Comparison of ENCODE assay signal across 15 cellular contexts in the genomic region with DNA sequence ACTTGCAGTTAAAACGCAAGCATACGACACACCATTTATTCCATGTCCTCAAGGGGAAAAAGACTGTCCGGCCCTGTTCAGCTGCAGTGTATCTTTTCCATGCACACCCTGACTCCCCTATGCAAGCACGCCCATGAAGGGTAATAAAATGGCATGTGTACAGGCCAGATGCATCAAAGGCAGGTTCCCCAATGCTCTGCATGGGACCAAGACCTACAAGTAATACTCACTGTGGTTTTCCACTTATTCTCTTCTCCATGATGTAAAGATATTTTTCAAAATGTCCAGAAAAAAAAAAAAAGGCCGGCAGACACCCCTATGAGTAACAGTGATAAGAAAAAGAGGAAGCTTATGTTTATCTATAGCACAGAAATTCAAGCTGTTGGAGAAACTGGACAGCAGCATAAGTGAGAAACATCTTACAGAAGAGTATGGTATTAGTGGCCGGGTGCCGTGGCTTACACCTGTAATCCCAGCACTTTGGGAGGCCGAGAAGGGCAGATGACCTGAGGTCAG.
"Had no signal": no experiment of that assay in that cellular context is flagged by ENCODE, and none has a peak within 500 bp of the region (broad histone marks: within the 10 kb centered on the region; RNA-seq: fewer than 3 reads in every experiment).

No MANE protein-coding gene starts in this region.

- H3K4me3 ChIP-seq: adrenal gland, cardiac muscle cell, esophagus muscularis mucosa, ovary, right lobe of liver, smooth muscle cell, suprapubic skin had no signal

- FAIRE-seq: keratinocyte, TTC549 had no signal

- H3K27ac Mint-ChIP-seq: activated naive CD4-positive, alpha-beta T cell treated with anti-CD3 and anti-CD28 coated beads for 36 hours; activated T-helper 2 cell treated with anti-CD3 and anti-CD28 coated beads, Interferon-gamma antibody, Interleukin-2, Interleukin-4, amounts not matched to agents 10 μg/mL and 5 μg/mL and 100 μg/mL, durations not matched to agents 14 hours and 24 hours and 36 hours; stimulated activated naive CD8-positive, alpha-beta T cell treated with anti-CD3 and anti-CD28 coated beads, Interleukin-15, Interleukin-2, amounts not matched to agents 100 ng/mL and 50 ng/mL, for 24 hours had no signal

- H3K4me3 Mint-ChIP-seq: activated naive CD4-positive, alpha-beta T cell treated with anti-CD3 and anti-CD28 coated beads for 36 hours; stimulated activated naive CD8-positive, alpha-beta T cell treated with anti-CD3 and anti-CD28 coated beads, Interleukin-15, Interleukin-2, amounts not matched to agents 100 ng/mL and 50 ng/mL, for 24 hours had no signal

- H3K36me3 ChIP-seq: adrenal gland, cardiac muscle cell, esophagus muscularis mucosa, ovary, right lobe of liver, suprapubic skin had no signal

- H3K9me3 Mint-ChIP-seq: activated naive CD4-positive, alpha-beta T cell treated with anti-CD3 and anti-CD28 coated beads for 36 hours; stimulated activated naive CD8-positive, alpha-beta T cell treated with anti-CD3 and anti-CD28 coated beads, Interleukin-15, Interleukin-2, amounts not matched to agents 100 ng/mL and 50 ng/mL, for 24 hours had no signal

- H3K4me2 ChIP-seq: smooth muscle cell had no signal

- H3K27me3 Mint-ChIP-seq: stimulated activated naive CD8-positive, alpha-beta T cell treated with anti-CD3 and anti-CD28 coated beads, Interleukin-15, Interleukin-2, amounts not matched to agents 100 ng/mL and 50 ng/mL, for 24 hours had no signal

- H3K27me3 ChIP-seq: adrenal gland, cardiac muscle cell, esophagus muscularis mucosa, ovary, right lobe of liver, suprapubic skin had no signal

- H3K9me3 ChIP-seq: adrenal gland, esophagus muscularis mucosa, ovary, right lobe of liver, suprapubic skin had no signal

- H3K27ac ChIP-seq: adrenal gland, cardiac muscle cell, esophagus muscularis mucosa, ovary, right lobe of liver, suprapubic skin had no signal

- DNase-seq: activated naive CD4-positive, alpha-beta T cell treated with anti-CD3 and anti-CD28 coated beads for 36 hours; adrenal gland; hippocampal formation; mammary epithelial cell; ovary; right lobe of liver had no signal

- ATAC-seq: left lobe of liver, right lobe of liver had no signal

- H3K4me1 ChIP-seq: adrenal gland, esophagus muscularis mucosa, right lobe of liver, suprapubic skin had no signal
